1 cellular context compared by ENCODE assay signal in the genomic region with DNA sequence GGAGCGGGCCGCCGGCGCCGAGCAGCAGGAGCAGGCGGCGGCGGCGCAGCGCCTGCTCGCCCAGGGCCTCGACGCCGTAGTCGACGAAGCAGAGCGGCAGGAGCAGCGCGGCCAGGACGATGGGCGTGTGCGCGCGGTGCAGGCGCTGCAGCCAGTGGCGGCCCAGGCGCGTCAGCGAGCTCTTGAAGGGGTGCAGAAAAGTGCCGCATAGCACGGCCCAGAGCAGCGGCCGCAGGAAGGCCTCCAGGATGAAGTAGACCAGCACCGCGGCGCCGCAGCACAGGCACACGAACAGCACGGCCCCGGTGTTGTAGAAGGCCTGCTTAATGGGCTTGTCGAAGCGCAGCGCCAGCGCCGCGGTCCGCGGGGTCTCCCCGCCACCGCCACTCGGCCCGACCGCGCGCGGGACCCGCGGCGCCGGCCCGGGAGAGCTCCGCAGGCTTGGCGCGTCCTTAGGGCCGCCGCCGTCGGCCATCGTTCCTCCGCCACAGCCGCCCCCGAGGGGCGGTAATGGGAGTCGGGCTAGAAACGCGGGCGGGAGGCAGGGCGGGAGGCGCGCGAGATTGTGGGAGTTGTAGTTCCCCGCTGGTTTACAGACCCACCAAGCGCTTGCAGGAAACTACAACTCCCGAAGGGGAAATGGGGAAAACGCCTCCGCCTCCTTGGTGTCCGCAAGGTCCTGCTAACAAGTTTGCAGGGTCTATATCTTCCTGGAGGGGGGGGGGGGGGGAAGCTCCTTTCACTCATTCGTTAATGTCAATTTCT.
TF ChIP-seq lines count a peak whose summit lies in the region.

A gene (minus strand): TSS at position 509 of the 765 bp plus-strand sequence. CDS start 34 bp downstream, at position 475.

TF ChIP-seq in HepG2, 621 proteins besides CTCF, POLR2A, EP300 and RAD21 (continued from another document and continues in another):
- TF ChIP-seq, protein P1, sequence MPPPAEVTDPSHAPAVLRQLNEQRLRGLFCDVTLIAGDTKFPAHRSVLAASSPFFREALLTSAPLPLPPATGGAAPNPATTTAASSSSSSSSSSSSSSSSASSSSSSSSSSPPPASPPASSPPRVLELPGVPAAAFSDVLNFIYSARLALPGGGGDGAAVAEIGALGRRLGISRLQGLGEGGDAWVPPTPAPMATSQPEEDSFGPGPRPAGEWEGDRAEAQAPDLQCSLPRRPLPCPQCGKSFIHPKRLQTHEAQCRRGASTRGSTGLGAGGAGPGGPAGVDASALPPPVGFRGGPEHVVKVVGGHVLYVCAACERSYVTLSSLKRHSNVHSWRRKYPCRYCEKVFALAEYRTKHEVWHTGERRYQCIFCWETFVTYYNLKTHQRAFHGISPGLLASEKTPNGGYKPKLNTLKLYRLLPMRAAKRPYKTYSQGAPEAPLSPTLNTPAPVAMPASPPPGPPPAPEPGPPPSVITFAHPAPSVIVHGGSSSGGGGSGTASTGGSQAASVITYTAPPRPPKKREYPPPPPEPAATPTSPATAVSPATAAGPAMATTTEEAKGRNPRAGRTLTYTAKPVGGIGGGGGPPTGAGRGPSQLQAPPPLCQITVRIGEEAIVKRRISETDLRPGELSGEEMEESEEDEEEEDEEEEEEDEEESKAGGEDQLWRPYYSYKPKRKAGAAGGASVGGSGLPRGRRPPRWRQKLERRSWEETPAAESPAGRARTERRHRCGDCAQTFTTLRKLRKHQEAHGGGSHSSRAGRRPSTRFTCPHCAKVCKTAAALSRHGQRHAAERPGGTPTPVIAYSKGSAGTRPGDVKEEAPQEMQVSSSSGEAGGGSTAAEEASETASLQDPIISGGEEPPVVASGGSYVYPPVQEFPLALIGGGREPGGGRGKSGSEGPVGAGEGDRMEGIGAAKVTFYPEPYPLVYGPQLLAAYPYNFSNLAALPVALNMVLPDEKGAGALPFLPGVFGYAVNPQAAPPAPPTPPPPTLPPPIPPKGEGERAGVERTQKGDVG (CRISPR knock-in tag; IDR thresholded peaks at IDR 0.05; ENCODE audit: borderline replicate concordance): no peak
- TF ChIP-seq TRIM24 (CRISPR knock-in tag; IDR thresholded peaks at IDR 0.05) (no peak), TAF1 (CRISPR knock-in tag; IDR thresholded peaks at IDR 0.05) (peak; percentile 55), TARDBP (CRISPR knock-in tag; IDR thresholded peaks at IDR 0.05) (0 out of 2 replicates have a peak, but pooled peaks have one; percentile 5), U2AF1 (optimal IDR thresholded peaks at IDR 0.05; ENCODE audit: low read depth, low read length) (no peak), NR2C2 (CRISPR knock-in tag; IDR thresholded peaks at IDR 0.05; ENCODE audit: borderline replicate concordance) (peak; percentile 18; the same call in 1 of the 2 replicates), MED1 (CRISPR knock-in tag; IDR thresholded peaks at IDR 0.05) (peak; percentile 13; the same call in 1 of the 2 replicates), ZSCAN31 (CRISPR knock-in tag; IDR thresholded peaks at IDR 0.05; ENCODE audit: low read depth) (peak; percentile 39; the same call in 1 of the 2 replicates), SMAD9 (CRISPR knock-in tag; IDR thresholded peaks at IDR 0.05) (no peak), ZNF335 (CRISPR knock-in tag; IDR thresholded peaks at IDR 0.05) (no peak), PHF8 (CRISPR knock-in tag; IDR thresholded peaks at IDR 0.05) (peak; percentile 65), ZNF782 (CRISPR knock-in tag; IDR thresholded peaks at IDR 0.05; ENCODE audit: borderline replicate concordance) (no peak), SPEN (CRISPR knock-in tag; IDR thresholded peaks at IDR 0.05; ENCODE audit: low read depth) (peak; percentile 77), ATM (IDR thresholded peaks at IDR 0.05; ENCODE audit: borderline replicate concordance) (no peak), ZNF768 (CRISPR knock-in tag; IDR thresholded peaks at IDR 0.05) (peak; percentile 55; the same call in 1 of the 2 replicates), ZNF605 (CRISPR knock-in tag; IDR thresholded peaks at IDR 0.05) (0 out of 2 replicates have a peak, but pooled peaks have one; percentile 57), ATAD3A (CRISPR knock-in tag; IDR thresholded peaks at IDR 0.05) (no peak), TEAD3 (CRISPR knock-in tag; optimal IDR thresholded peaks at IDR 0.05; ENCODE audit: borderline replicate concordance) (peak; percentile 64), ZNF143 (CRISPR knock-in tag; IDR thresholded peaks at IDR 0.05) (peak; percentile 93), SMARCC2 (IDR thresholded peaks at IDR 0.05) (no peak), ZNF547 (CRISPR knock-in tag; IDR thresholded peaks at IDR 0.05) (no peak), GABPB1 (CRISPR knock-in tag; IDR thresholded peaks at IDR 0.05) (peak; percentile 78), NFIC (IDR thresholded peaks at IDR 0.05; ENCODE audit: low read length) (peak; percentile 37; the same call in 1 of the 2 replicates), MED13 (CRISPR knock-in tag; IDR thresholded peaks at IDR 0.05) (0 out of 2 replicates have a peak, but pooled peaks have one; percentile 42), NFRKB (IDR thresholded peaks at IDR 0.05) (no peak), PPARG (CRISPR knock-in tag; conservative IDR thresholded peaks at IDR 0.05) (no peak), ZKSCAN8 (CRISPR knock-in tag; IDR thresholded peaks at IDR 0.05; ENCODE audit: borderline replicate concordance) (no peak; the same call in 1 of the 2 replicates), FLYWCH1 (CRISPR knock-in tag; IDR thresholded peaks at IDR 0.05) (no peak), ZNF331 (CRISPR knock-in tag; IDR thresholded peaks at IDR 0.05) (no peak), TSC22D2 (CRISPR knock-in tag; IDR thresholded peaks at IDR 0.05; ENCODE audit: borderline replicate concordance) (no peak), GABPA (IDR thresholded peaks at IDR 0.05; ENCODE audit: low read depth, low read length) (no peak), GABPA (CRISPR knock-in tag; IDR thresholded peaks at IDR 0.05; ENCODE audit: low read depth) (peak; percentile 75), ELF1 (CRISPR knock-in tag; IDR thresholded peaks at IDR 0.05) (peak; percentile 79), ISX (CRISPR knock-in tag; conservative IDR thresholded peaks at IDR 0.05) (0 out of 2 replicates have a peak, but pooled peaks have one; percentile 41), ZBTB20 (CRISPR knock-in tag; IDR thresholded peaks at IDR 0.05; ENCODE audit: borderline replicate concordance, low read depth) (0 out of 2 replicates have a peak, but pooled peaks have one; percentile 4), ZNF350 (CRISPR knock-in tag; IDR thresholded peaks at IDR 0.05; ENCODE audit: borderline replicate concordance, low read depth) (peak; percentile 47; the same call in 1 of the 2 replicates), CBX5 (CRISPR knock-in tag; IDR thresholded peaks at IDR 0.05; ENCODE audit: borderline replicate concordance) (no peak), CHCHD3 (CRISPR knock-in tag; IDR thresholded peaks at IDR 0.05) (peak; percentile 80; the same call in 1 of the 2 replicates)
- TF ChIP-seq, protein P2, sequence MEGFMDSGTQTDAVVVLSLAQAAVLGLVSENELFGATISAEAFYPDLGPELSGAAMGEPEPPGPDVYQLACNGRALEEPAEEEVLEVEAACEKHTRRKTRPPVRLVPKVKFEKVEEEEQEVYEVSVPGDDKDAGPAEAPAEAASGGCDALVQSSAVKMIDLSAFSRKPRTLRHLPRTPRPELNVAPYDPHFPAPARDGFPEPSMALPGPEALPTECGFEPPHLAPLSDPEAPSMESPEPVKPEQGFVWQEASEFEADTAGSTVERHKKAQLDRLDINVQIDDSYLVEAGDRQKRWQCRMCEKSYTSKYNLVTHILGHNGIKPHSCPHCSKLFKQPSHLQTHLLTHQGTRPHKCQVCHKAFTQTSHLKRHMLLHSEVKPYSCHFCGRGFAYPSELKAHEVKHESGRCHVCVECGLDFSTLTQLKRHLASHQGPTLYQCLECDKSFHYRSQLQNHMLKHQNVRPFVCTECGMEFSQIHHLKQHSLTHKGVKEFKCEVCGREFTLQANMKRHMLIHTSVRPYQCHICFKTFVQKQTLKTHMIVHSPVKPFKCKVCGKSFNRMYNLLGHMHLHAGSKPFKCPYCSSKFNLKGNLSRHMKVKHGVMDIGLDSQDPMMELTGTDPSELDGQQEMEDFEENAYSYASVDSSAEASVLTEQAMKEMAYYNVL (CRISPR knock-in tag; IDR thresholded peaks at IDR 0.05; ENCODE audit: borderline replicate concordance): no peak
- TF ChIP-seq, protein P3, sequence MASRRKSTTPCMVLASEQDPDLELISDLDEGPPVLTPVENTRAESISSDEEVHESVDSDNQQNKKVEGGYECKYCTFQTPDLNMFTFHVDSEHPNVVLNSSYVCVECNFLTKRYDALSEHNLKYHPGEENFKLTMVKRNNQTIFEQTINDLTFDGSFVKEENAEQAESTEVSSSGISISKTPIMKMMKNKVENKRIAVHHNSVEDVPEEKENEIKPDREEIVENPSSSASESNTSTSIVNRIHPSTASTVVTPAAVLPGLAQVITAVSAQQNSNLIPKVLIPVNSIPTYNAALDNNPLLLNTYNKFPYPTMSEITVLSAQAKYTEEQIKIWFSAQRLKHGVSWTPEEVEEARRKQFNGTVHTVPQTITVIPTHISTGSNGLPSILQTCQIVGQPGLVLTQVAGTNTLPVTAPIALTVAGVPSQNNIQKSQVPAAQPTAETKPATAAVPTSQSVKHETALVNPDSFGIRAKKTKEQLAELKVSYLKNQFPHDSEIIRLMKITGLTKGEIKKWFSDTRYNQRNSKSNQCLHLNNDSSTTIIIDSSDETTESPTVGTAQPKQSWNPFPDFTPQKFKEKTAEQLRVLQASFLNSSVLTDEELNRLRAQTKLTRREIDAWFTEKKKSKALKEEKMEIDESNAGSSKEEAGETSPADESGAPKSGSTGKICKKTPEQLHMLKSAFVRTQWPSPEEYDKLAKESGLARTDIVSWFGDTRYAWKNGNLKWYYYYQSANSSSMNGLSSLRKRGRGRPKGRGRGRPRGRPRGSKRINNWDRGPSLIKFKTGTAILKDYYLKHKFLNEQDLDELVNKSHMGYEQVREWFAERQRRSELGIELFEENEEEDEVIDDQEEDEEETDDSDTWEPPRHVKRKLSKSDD (CRISPR knock-in tag; IDR thresholded peaks at IDR 0.05; ENCODE audit: low read depth): 0 out of 2 replicates have a peak, but pooled peaks have one; percentile 34
- TF ChIP-seq, protein P4, sequence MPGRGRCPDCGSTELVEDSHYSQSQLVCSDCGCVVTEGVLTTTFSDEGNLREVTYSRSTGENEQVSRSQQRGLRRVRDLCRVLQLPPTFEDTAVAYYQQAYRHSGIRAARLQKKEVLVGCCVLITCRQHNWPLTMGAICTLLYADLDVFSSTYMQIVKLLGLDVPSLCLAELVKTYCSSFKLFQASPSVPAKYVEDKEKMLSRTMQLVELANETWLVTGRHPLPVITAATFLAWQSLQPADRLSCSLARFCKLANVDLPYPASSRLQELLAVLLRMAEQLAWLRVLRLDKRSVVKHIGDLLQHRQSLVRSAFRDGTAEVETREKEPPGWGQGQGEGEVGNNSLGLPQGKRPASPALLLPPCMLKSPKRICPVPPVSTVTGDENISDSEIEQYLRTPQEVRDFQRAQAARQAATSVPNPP (CRISPR knock-in tag; IDR thresholded peaks at IDR 0.05): no peak; the same call in 1 of the 2 replicates
- TF ChIP-seq, protein P5, sequence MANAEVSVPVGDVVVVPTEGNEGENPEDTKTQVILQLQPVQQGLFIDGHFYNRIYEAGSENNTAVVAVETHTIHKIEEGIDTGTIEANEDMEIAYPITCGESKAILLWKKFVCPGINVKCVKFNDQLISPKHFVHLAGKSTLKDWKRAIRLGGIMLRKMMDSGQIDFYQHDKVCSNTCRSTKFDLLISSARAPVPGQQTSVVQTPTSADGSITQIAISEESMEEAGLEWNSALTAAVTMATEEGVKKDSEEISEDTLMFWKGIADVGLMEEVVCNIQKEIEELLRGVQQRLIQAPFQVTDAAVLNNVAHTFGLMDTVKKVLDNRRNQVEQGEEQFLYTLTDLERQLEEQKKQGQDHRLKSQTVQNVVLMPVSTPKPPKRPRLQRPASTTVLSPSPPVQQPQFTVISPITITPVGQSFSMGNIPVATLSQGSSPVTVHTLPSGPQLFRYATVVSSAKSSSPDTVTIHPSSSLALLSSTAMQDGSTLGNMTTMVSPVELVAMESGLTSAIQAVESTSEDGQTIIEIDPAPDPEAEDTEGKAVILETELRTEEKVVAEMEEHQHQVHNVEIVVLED (CRISPR knock-in tag; IDR thresholded peaks at IDR 0.05; ENCODE audit: borderline replicate concordance): peak; percentile 70; the same call in 1 of the 2 replicates
- TF ChIP-seq, protein P6, sequence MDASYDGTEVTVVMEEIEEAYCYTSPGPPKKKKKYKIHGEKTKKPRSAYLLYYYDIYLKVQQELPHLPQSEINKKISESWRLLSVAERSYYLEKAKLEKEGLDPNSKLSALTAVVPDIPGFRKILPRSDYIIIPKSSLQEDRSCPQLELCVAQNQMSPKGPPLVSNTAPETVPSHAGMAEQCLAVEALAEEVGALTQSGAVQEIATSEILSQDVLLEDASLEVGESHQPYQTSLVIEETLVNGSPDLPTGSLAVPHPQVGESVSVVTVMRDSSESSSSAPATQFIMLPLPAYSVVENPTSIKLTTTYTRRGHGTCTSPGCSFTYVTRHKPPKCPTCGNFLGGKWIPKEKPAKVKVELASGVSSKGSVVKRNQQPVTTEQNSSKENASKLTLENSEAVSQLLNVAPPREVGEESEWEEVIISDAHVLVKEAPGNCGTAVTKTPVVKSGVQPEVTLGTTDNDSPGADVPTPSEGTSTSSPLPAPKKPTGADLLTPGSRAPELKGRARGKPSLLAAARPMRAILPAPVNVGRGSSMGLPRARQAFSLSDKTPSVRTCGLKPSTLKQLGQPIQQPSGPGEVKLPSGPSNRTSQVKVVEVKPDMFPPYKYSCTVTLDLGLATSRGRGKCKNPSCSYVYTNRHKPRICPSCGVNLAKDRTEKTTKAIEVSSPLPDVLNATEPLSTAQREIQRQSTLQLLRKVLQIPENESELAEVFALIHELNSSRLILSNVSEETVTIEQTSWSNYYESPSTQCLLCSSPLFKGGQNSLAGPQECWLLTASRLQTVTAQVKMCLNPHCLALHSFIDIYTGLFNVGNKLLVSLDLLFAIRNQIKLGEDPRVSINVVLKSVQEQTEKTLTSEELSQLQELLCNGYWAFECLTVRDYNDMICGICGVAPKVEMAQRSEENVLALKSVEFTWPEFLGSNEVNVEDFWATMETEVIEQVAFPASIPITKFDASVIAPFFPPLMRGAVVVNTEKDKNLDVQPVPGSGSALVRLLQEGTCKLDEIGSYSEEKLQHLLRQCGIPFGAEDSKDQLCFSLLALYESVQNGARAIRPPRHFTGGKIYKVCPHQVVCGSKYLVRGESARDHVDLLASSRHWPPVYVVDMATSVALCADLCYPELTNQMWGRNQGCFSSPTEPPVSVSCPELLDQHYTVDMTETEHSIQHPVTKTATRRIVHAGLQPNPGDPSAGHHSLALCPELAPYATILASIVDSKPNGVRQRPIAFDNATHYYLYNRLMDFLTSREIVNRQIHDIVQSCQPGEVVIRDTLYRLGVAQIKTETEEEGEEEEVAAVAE (CRISPR knock-in tag; IDR thresholded peaks at IDR 0.05; ENCODE audit: borderline replicate concordance): peak; percentile 69; the same call in 1 of the 2 replicates
- TF ChIP-seq, protein P7, sequence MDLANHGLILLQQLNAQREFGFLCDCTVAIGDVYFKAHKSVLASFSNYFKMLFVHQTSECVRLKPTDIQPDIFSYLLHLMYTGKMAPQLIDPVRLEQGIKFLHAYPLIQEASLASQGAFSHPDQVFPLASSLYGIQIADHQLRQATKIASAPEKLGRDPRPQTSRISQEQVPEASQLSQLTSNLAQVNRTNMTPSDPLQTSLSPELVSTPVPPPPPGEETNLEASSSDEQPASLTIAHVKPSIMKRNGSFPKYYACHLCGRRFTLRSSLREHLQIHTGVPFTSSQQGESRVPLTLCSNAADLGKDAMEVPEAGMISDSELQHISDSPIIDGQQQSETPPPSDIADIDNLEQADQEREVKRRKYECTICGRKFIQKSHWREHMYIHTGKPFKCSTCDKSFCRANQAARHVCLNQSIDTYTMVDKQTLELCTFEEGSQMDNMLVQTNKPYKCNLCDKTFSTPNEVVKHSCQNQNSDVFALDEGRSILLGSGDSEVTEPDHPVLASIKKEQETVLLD (CRISPR knock-in tag; IDR thresholded peaks at IDR 0.05; ENCODE audit: low read depth): peak; percentile 13; the same call in 1 of the 2 replicates
